In genomic region chr11:72216638-72217037, GRCh38 we compare ENCODE assay signal across 1 cellular context.
TF ChIP-seq lines count a peak whose summit lies in the region.

FOLR2 (plus strand) TSS chr11:72216794; CDS start chr11:72218585, 1,791 bp downstream.

TF ChIP-seq in K562, 482 proteins besides CTCF, POLR2A, EP300 and RAD21 (continued from another document):
- TF ChIP-seq MBD1 (CRISPR knock-in tag; IDR thresholded peaks at IDR 0.05) (no peak), ZNF184 (CRISPR knock-in tag; IDR thresholded peaks at IDR 0.05) (no peak), ZNF655 (CRISPR knock-in tag; IDR thresholded peaks at IDR 0.05) (no peak), ZNF263 (CRISPR knock-in tag; IDR thresholded peaks at IDR 0.05; ENCODE audit: borderline replicate concordance) (no peak), NCOA2 (IDR thresholded peaks at IDR 0.05; ENCODE audit: partially characterized antibody in 2 of 2) (no peak), LARP7 (IDR thresholded peaks at IDR 0.05) (no peak), FIP1L1 (IDR thresholded peaks at IDR 0.05; ENCODE audit: low read depth, low read length, poor library complexity, severe bottlenecking) (no peak), LEF1 (IDR thresholded peaks at IDR 0.05) (no peak), CUX1 (CRISPR knock-in tag; IDR thresholded peaks at IDR 0.05) (no peak), ZNF785 (CRISPR knock-in tag; IDR thresholded peaks at IDR 0.05) (no peak), YY1 (IDR thresholded peaks at IDR 0.05; ENCODE audit: borderline replicate concordance in 1 of 3, control insufficient read depth in 1 of 3, extremely low read depth in 1 of 3, insufficient read depth in 3 of 3, insufficient read length in 1 of 3, insufficient replicate concordance in 2 of 3, low read depth in 1 of 3, low read length in 2 of 3) (no peak), MCM7 (IDR thresholded peaks at IDR 0.05) (no peak), BRF2 (IDR thresholded peaks at IDR 0.05; ENCODE audit: borderline replicate concordance, insufficient read depth, insufficient read length) (no peak), ZBTB9 (CRISPR knock-in tag; IDR thresholded peaks at IDR 0.05) (no peak), ZNF280B (CRISPR knock-in tag; IDR thresholded peaks at IDR 0.05) (no peak), ZBTB34 (CRISPR knock-in tag; IDR thresholded peaks at IDR 0.05) (no peak)
